21 cellular contexts compared by ENCODE assay signal in the genomic region with DNA sequence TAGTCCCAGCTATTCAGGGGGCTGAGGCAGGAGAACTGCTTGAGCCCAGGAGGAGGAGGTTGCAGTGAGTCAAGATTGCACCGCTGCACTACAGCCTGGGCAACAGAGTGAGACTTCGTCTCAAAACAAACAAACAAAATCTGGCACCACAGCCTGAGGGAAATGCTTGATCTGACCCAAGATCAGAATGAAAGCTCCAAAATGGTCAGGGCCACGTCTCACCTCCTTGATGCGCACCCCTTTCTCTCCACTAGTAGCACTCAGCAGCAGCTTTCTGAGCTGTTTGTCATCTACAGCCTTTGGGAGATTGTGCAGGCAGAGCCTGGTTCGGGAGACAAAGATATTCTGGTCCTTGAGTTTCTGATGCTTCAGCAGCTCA. TPM values are rescaled to one million over a fixed set of nuclear protein-coding genes. Genes with fewer than 3 reads are reported as not detected.
DNase-seq lines count a peak whose midpoint lies in the region; ATAC-seq lines count a peak whose summit lies in the region.
"Had no signal": no experiment of that assay in that cellular context is flagged by ENCODE, and none has a peak within 500 bp of the region (broad histone marks: within the 10 kb centered on the region; RNA-seq: fewer than 3 reads in every experiment).

No MANE protein-coding gene starts in this region.

- peaks cover 5 to 20% (median 10%) of the 10 kb centered on the region in 4 donors for H3K4me1 Mint-ChIP-seq in CD4-positive, CD25-positive, alpha-beta regulatory T cell
- peaks cover 50 to 58% (median 55%) of the 10 kb centered on the region in 3 donors for H3K4me1 Mint-ChIP-seq in CD8-positive, alpha-beta memory T cell
- H3K4me1 Mint-ChIP-seq in activated T-helper 1 cell treated with anti-CD3 and anti-CD28 coated beads, Interleukin-12 subunit alpha, Interleukin-12 subunit beta, Interleukin-2, Interleukin-4 antibody, amounts not matched to agents 30 ng/mL and 10 ng/mL and 1 ng/mL, durations not matched to agents 14 hours and 24 hours and 36 hours (ENCODE audit: low read depth) = peaks cover 27% of the 10 kb centered on the region
- peaks cover 17 to 38% (median 27%) of the 10 kb centered on the region in 7 donors for H3K4me1 Mint-ChIP-seq in naive thymus-derived CD4-positive, alpha-beta T cell

- CTCF ChIA-PET in CD8-positive, alpha-beta memory T cell (lab: Charles Lee) = interaction anchor here (1.3 to 3.7 kb wide), 10 partner anchors 9 to 185 kb away, joined by 3 to 16 read pairs (median 6); a partner anchor contains a TSS
- CTCF ChIA-PET in naive thymus-derived CD4-positive, alpha-beta T cell (lab: Charles Lee) = no interaction called here

- H3K4me2 ChIP-seq in mesendoderm (ENCODE audit: low read length) = no peak overlapping the region
- H3K4me2 ChIP-seq: KMS-11 had no signal

- peaks cover 0 to 1% (median 0%) of the 10 kb centered on the region in 7 donors for H3K9me3 Mint-ChIP-seq in CD4-positive, CD25-positive, alpha-beta regulatory T cell
- no peaks in the 10 kb centered on the region for H3K9me3 Mint-ChIP-seq in CD8-positive, alpha-beta memory T cell
- H3K9me3 Mint-ChIP-seq in activated T-helper 1 cell treated with anti-CD3 and anti-CD28 coated beads, Interleukin-12 subunit alpha, Interleukin-12 subunit beta, Interleukin-2, Interleukin-4 antibody, amounts not matched to agents 30 ng/mL and 10 ng/mL and 1 ng/mL, durations not matched to agents 14 hours and 24 hours and 36 hours = no peaks in the 10 kb centered on the region
- no peaks in the 10 kb centered on the region for H3K9me3 Mint-ChIP-seq in naive thymus-derived CD4-positive, alpha-beta T cell
- H3K9me3 Mint-ChIP-seq: stimulated activated naive B cell treated with anti-CD40 and anti-IgM and Interleukin-4, amounts not matched to agents 10 μg/mL and 1 μg/mL and 100 μg/mL, for 72 hours had no signal

- H4K5ac ChIP-seq in mesendoderm (ENCODE audit: low read length) = no peak overlapping the region

- peaks cover 81% of the 10 kb centered on the region for H3K36me3 ChIP-seq in CD4-positive, CD25-positive, alpha-beta regulatory T cell (ENCODE audit: control insufficient read depth, insufficient read depth, low read length)
- peaks cover 49% of the 10 kb centered on the region for H3K36me3 ChIP-seq in CD8-positive, alpha-beta memory T cell (ENCODE audit: insufficient read depth, low read length)
- H3K36me3 ChIP-seq in naive thymus-derived CD4-positive, alpha-beta T cell (ENCODE audit: control insufficient read depth in 2 of 3, insufficient read depth in 3 of 3, low read length in 3 of 3) = peaks cover 18 to 83% (median 38%) of the 10 kb centered on the region in 3 experiments
- H3K36me3 ChIP-seq in mesendoderm (ENCODE audit: control insufficient read depth, insufficient read depth, low read length) = peaks cover 4% of the 10 kb centered on the region

- H3K56ac ChIP-seq in mesendoderm (ENCODE audit: low read length) = no peak overlapping the region

- POLR2A ChIA-PET in CD8-positive, alpha-beta memory T cell (lab: Charles Lee) = no interaction called here
- POLR2A ChIA-PET in naive thymus-derived CD4-positive, alpha-beta T cell (lab: Charles Lee) = no interaction called here

- no peaks in the 10 kb centered on the region for H3K27me3 ChIP-seq in CD4-positive, CD25-positive, alpha-beta regulatory T cell (ENCODE audit: control insufficient read depth, insufficient read depth, low read length)
- H3K27me3 ChIP-seq in CD8-positive, alpha-beta memory T cell (ENCODE audit: insufficient read depth, low read length, poor library complexity, severe bottlenecking) = no peaks in the 10 kb centered on the region
- H3K27me3 ChIP-seq in naive thymus-derived CD4-positive, alpha-beta T cell (ENCODE audit: control insufficient read depth in 2 of 2, insufficient read depth in 2 of 2, low read length in 2 of 2) = no peaks in the 10 kb centered on the region
- H3K27me3 ChIP-seq in mesendoderm (ENCODE audit: insufficient read depth, low read length, poor library complexity) = no peaks in the 10 kb centered on the region
- H3K27me3 ChIP-seq: breast epithelium, thyroid gland had no signal

- no peaks in the 10 kb centered on the region for H3K27me3 Mint-ChIP-seq in CD4-positive, CD25-positive, alpha-beta regulatory T cell
- H3K27me3 Mint-ChIP-seq in CD8-positive, alpha-beta memory T cell = no peaks in the 10 kb centered on the region
- no peaks in the 10 kb centered on the region for H3K27me3 Mint-ChIP-seq in activated T-helper 1 cell treated with anti-CD3 and anti-CD28 coated beads, Interleukin-12 subunit alpha, Interleukin-12 subunit beta, Interleukin-2, Interleukin-4 antibody, amounts not matched to agents 30 ng/mL and 10 ng/mL and 1 ng/mL, durations not matched to agents 14 hours and 24 hours and 36 hours (ENCODE audit: insufficient read depth)
- H3K27me3 Mint-ChIP-seq in naive thymus-derived CD4-positive, alpha-beta T cell = no peaks in the 10 kb centered on the region
- H3K27me3 Mint-ChIP-seq: stimulated activated naive B cell treated with anti-CD40 and anti-IgM and Interleukin-4, amounts not matched to agents 10 μg/mL and 1 μg/mL and 100 μg/mL, for 72 hours had no signal

- H3K27ac Mint-ChIP-seq in CD4-positive, CD25-positive, alpha-beta regulatory T cell = peak overlapping the region; percentile 43 to 82 (median 76)
- H3K27ac Mint-ChIP-seq in CD8-positive, alpha-beta memory T cell = peak overlapping the region; percentile 74 to 95 (median 82)
- H3K27ac Mint-ChIP-seq in activated T-helper 1 cell treated with anti-CD3 and anti-CD28 coated beads, Interleukin-12 subunit alpha, Interleukin-12 subunit beta, Interleukin-2, Interleukin-4 antibody, amounts not matched to agents 30 ng/mL and 10 ng/mL and 1 ng/mL, durations not matched to agents 14 hours and 24 hours and 36 hours = peak overlapping the region; percentile 7
- H3K27ac Mint-ChIP-seq in naive thymus-derived CD4-positive, alpha-beta T cell = peak overlapping the region in 5 of 9 donors; percentile 2 to 75 (median 56)

- no peak overlapping the region for H2AK5ac ChIP-seq in mesendoderm (ENCODE audit: low read length)

- H3K27ac ChIP-seq in CD4-positive, CD25-positive, alpha-beta regulatory T cell (ENCODE audit: insufficient read depth, low read length, poor library complexity, severe bottlenecking) = no peak overlapping the region
- H3K27ac ChIP-seq in CD8-positive, alpha-beta memory T cell (ENCODE audit: low read depth, low read length) = no peak overlapping the region
- H3K27ac ChIP-seq in naive thymus-derived CD4-positive, alpha-beta T cell (ENCODE audit: low read depth, low read length) = no peak overlapping the region
- H3K27ac ChIP-seq in mesendoderm (ENCODE audit: low read depth, low read length) = no peak overlapping the region
- H3K27ac ChIP-seq: breast epithelium, KMS-11, thyroid gland had no signal

- WGBS in mesendoderm (ENCODE audit: extremely low coverage, insufficient coverage, low lambda C conversion rate) = no CpG with 5 or more reads among the region's 5 CpGs

- H2BK120ac ChIP-seq in mesendoderm (ENCODE audit: low read depth, low read length) = no peak overlapping the region

- H3K79me2 ChIP-seq in mesendoderm (ENCODE audit: control insufficient read depth, insufficient read depth, low read length) = no peaks in the 10 kb centered on the region

- H3K4me1 ChIP-seq in CD4-positive, CD25-positive, alpha-beta regulatory T cell (ENCODE audit: control insufficient read depth, insufficient read depth, low read length, poor library complexity, severe bottlenecking) = no peaks in the 10 kb centered on the region
- H3K4me1 ChIP-seq in CD8-positive, alpha-beta memory T cell (ENCODE audit: insufficient read depth, low read length) = peaks cover 42% of the 10 kb centered on the region
- H3K4me1 ChIP-seq in naive thymus-derived CD4-positive, alpha-beta T cell (ENCODE audit: control insufficient read depth in 2 of 2, insufficient read depth in 2 of 2, low read length in 2 of 2) = peaks cover 5 to 33% of the 10 kb centered on the region in 2 donors
- H3K4me1 ChIP-seq in mesendoderm (ENCODE audit: control insufficient read depth, low read depth, low read length) = no peaks in the 10 kb centered on the region
- H3K4me1 ChIP-seq: breast epithelium, thyroid gland had no signal

- peaks cover 51% of the 10 kb centered on the region for H3K36me3 Mint-ChIP-seq in CD4-positive, CD25-positive, alpha-beta regulatory T cell
- H3K36me3 Mint-ChIP-seq in CD8-positive, alpha-beta memory T cell = peaks cover 22 to 75% (median 44%) of the 10 kb centered on the region in 3 donors
- H3K36me3 Mint-ChIP-seq in activated T-helper 1 cell treated with anti-CD3 and anti-CD28 coated beads, Interleukin-12 subunit alpha, Interleukin-12 subunit beta, Interleukin-2, Interleukin-4 antibody, amounts not matched to agents 30 ng/mL and 10 ng/mL and 1 ng/mL, durations not matched to agents 14 hours and 24 hours and 36 hours (ENCODE audit: low read depth) = peaks cover 57% of the 10 kb centered on the region
- peaks cover 12 to 66% (median 52%) of the 10 kb centered on the region in 5 donors for H3K36me3 Mint-ChIP-seq in naive thymus-derived CD4-positive, alpha-beta T cell

- no peak overlapping the region for H3K9ac ChIP-seq in mesendoderm (ENCODE audit: low read length)
- H3K9ac ChIP-seq: KMS-11 had no signal

- no peak overlapping the region for H3K18ac ChIP-seq in mesendoderm (ENCODE audit: low read length)

- no peak overlapping the region for H3K23ac ChIP-seq in mesendoderm (ENCODE audit: low read length)

- no peaks in the 10 kb centered on the region for H3K79me1 ChIP-seq in mesendoderm (ENCODE audit: low read length)

- H3K9me3 ChIP-seq in CD4-positive, CD25-positive, alpha-beta regulatory T cell (ENCODE audit: control insufficient read depth in 2 of 2, low read length in 2 of 2) = no peaks in the 10 kb centered on the region
- no peaks in the 10 kb centered on the region for H3K9me3 ChIP-seq in CD8-positive, alpha-beta memory T cell (ENCODE audit: low read length)
- no peaks in the 10 kb centered on the region for H3K9me3 ChIP-seq in naive thymus-derived CD4-positive, alpha-beta T cell (ENCODE audit: control insufficient read depth in 2 of 3, low read length in 3 of 3)
- H3K9me3 ChIP-seq: breast epithelium, thyroid gland had no signal

- H2BK15ac ChIP-seq in mesendoderm (replicated peaks; ENCODE audit: low read depth) = no peak overlapping the region

- no peak for ATAC-seq in CD4-positive, CD25-positive, alpha-beta regulatory T cell (ENCODE audit: low read depth in 2 of 2)
- peak; percentile 12 for ATAC-seq in naive thymus-derived CD4-positive, alpha-beta T cell
- ATAC-seq in HG03039 (IDR thresholded peaks at IDR 0.05; ENCODE audit: unreplicated experiment) = no peak
- ATAC-seq: stimulated activated naive B cell treated with anti-CD40 and anti-IgM and Interleukin-4, amounts not matched to agents 10 μg/mL and 1 μg/mL and 100 μg/mL, for 72 hours had no signal

- H4K8ac ChIP-seq in mesendoderm (ENCODE audit: low read depth, low read length) = no peak overlapping the region

- no peak overlapping the region for H3K4ac ChIP-seq in mesendoderm (ENCODE audit: low read depth, low read length)

- H2BK5ac ChIP-seq in mesendoderm (ENCODE audit: low read length) = no peak overlapping the region

- intact Hi-C loops in activated T-helper 1 cell treated with anti-CD3 and anti-CD28 coated beads, Interleukin-12 subunit alpha, Interleukin-12 subunit beta, Interleukin-2, Interleukin-4 antibody, amounts not matched to agents 30 ng/mL and 10 ng/mL and 1 ng/mL, durations not matched to agents 14 hours and 24 hours and 36 hours (cut with micrococcal nuclease) = loop anchor here (10.0 kb wide), 1 partner anchor 616 kb away; no protein-coding TSS in a partner anchor
- intact Hi-C loops in naive thymus-derived CD4-positive, alpha-beta T cell (cut with micrococcal nuclease) = loop anchor here in 1 of 2 donors (10.0 kb wide), 1 partner anchor 616 kb away; no protein-coding TSS in a partner anchor

- DNase-seq in CD4-positive, CD25-positive, alpha-beta regulatory T cell = no peak
- DNase-seq in CD8-positive, alpha-beta memory T cell = no peak
- no peak for DNase-seq in activated T-helper 1 cell treated with anti-CD3 and anti-CD28 coated beads, Interleukin-12 subunit alpha, Interleukin-12 subunit beta, Interleukin-2, Interleukin-4 antibody, amounts not matched to agents 30 ng/mL and 10 ng/mL and 1 ng/mL, durations not matched to agents 14 hours and 24 hours and 36 hours (ENCODE audit: low spot score)
- DNase-seq in naive thymus-derived CD4-positive, alpha-beta T cell = no peak
- DNase-seq in AML-193 (lab: John Stamatoyannopoulos, UW) (no peak), mesendoderm (no peak)
- DNase-seq: dermis blood vessel endothelial cell; head of caudate nucleus; NCI-H1092; NCI-H2029; NCI-H2227 treated with DMSO at 0.1 percent for 48 hours; NCI-H774; Right ventricle myocardium superior; stimulated activated naive B cell treated with anti-CD40 and anti-IgM and Interleukin-4, amounts not matched to agents 10 μg/mL and 1 μg/mL and 100 μg/mL, for 72 hours; thyroid gland had no signal

- H3K4me3 Mint-ChIP-seq in CD4-positive, CD25-positive, alpha-beta regulatory T cell = no peak overlapping the region
- H3K4me3 Mint-ChIP-seq in CD8-positive, alpha-beta memory T cell = peak overlapping the region in 6 of 7 donors; percentile 63 to 86 (median 75)
- no peak overlapping the region for H3K4me3 Mint-ChIP-seq in activated T-helper 1 cell treated with anti-CD3 and anti-CD28 coated beads, Interleukin-12 subunit alpha, Interleukin-12 subunit beta, Interleukin-2, Interleukin-4 antibody, amounts not matched to agents 30 ng/mL and 10 ng/mL and 1 ng/mL, durations not matched to agents 14 hours and 24 hours and 36 hours
- H3K4me3 Mint-ChIP-seq in naive thymus-derived CD4-positive, alpha-beta T cell = peak overlapping the region in 2 of 10 donors; percentile 21 to 53
- H3K4me3 Mint-ChIP-seq: stimulated activated naive B cell treated with anti-CD40 and anti-IgM and Interleukin-4, amounts not matched to agents 10 μg/mL and 1 μg/mL and 100 μg/mL, for 72 hours had no signal

- H3K4me3 ChIP-seq in CD4-positive, CD25-positive, alpha-beta regulatory T cell (ENCODE audit: low read depth, low read length) = no peak overlapping the region
- no peak overlapping the region for H3K4me3 ChIP-seq in CD8-positive, alpha-beta memory T cell (ENCODE audit: low read length)
- H3K4me3 ChIP-seq in naive thymus-derived CD4-positive, alpha-beta T cell (ENCODE audit: low read length) = no peak overlapping the region
- no peak overlapping the region for H3K4me3 ChIP-seq in mesendoderm (ENCODE audit: low read length)
- H3K4me3 ChIP-seq: breast epithelium, skin epidermis, thyroid gland had no signal

RNA-seq across cellular contexts. Expression of a gene that starts 22.7 kb away (rescaled TPM):
- total RNA-seq in CD4-positive, CD25-positive, alpha-beta regulatory T cell = 28.3 TPM
- polyA plus RNA-seq in CD4-positive, CD25-positive, alpha-beta regulatory T cell = 1 to 10 TPM; 2.0 to 8.1 (median 6.6) TPM
- 10 to 100 TPM; 77.7 to 77.8 TPM for total RNA-seq in CD8-positive, alpha-beta memory T cell
- polyA plus RNA-seq in CD8-positive, alpha-beta memory T cell = 10.0 TPM
- total RNA-seq in activated T-helper 1 cell treated with anti-CD3 and anti-CD28 coated beads, Interleukin-12 subunit alpha, Interleukin-12 subunit beta, Interleukin-2, Interleukin-4 antibody, amounts not matched to agents 30 ng/mL and 10 ng/mL and 1 ng/mL, durations not matched to agents 14 hours and 24 hours and 36 hours = 77.0 and 80.1 TPM in 2 replicates
- 10 to 100 TPM; 30.1 to 51.0 (median 43.5) TPM for total RNA-seq in naive thymus-derived CD4-positive, alpha-beta T cell
- polyA plus RNA-seq in naive thymus-derived CD4-positive, alpha-beta T cell = 1 to 10 TPM; 9.0 to 9.4 TPM
- polyA plus RNA-seq in mesendoderm (2013, experiment 1 of 2) = 49.4 TPM
- polyA plus RNA-seq in mesendoderm (2013, experiment 2 of 2) = 48.4 TPM

RNA-seq across cellular contexts. Expression of a gene that starts 40.5 kb away (rescaled TPM):
- 0.42 TPM for total RNA-seq in CD4-positive, CD25-positive, alpha-beta regulatory T cell
- under 1 TPM in 1 of 4 donors, not detected in 3; 0.06 TPM for polyA plus RNA-seq in CD4-positive, CD25-positive, alpha-beta regulatory T cell
- under 1 TPM; 0.22 to 0.35 TPM for total RNA-seq in CD8-positive, alpha-beta memory T cell
- polyA plus RNA-seq in CD8-positive, alpha-beta memory T cell = 0.09 TPM
- 0.10 and 0.21 TPM in 2 replicates for total RNA-seq in activated T-helper 1 cell treated with anti-CD3 and anti-CD28 coated beads, Interleukin-12 subunit alpha, Interleukin-12 subunit beta, Interleukin-2, Interleukin-4 antibody, amounts not matched to agents 30 ng/mL and 10 ng/mL and 1 ng/mL, durations not matched to agents 14 hours and 24 hours and 36 hours
- 1 to 10 TPM in 1 of 5 experiments, under 1 TPM in 3, not detected in 1; 0.49 to 1.1 (median 0.58) TPM for total RNA-seq in naive thymus-derived CD4-positive, alpha-beta T cell
- under 1 TPM in 1 of 2 donors, not detected in 1; 0.27 TPM for polyA plus RNA-seq in naive thymus-derived CD4-positive, alpha-beta T cell
- 0.22 TPM for polyA plus RNA-seq in mesendoderm (2013, experiment 1 of 2)
- polyA plus RNA-seq in mesendoderm (2013, experiment 2 of 2) = 0.22 TPM
- total RNA-seq: dermis blood vessel endothelial cell, endothelial cell of umbilical vein, OCI-LY7 had no signal

Comparison
In these comparisons a context has a peak if more than half of its experiments do, and no peak if none do; other contexts are left out.
1. H3K27ac Mint-ChIP-seq: peak in every context shown above with its lines; median percentile 82 in CD8-positive, alpha-beta memory T cell; 76 in CD4-positive, CD25-positive, alpha-beta regulatory T cell; 56 in naive thymus-derived CD4-positive, alpha-beta T cell; 7 in activated T-helper 1 cell treated with anti-CD3 and anti-CD28 coated beads, Interleukin-12 subunit alpha, Interleukin-12 subunit beta, Interleukin-2, Interleukin-4 antibody, amounts not matched to agents 30 ng/mL and 10 ng/mL and 1 ng/mL, durations not matched to agents 14 hours and 24 hours and 36 hours.
2. H3K4me3 Mint-ChIP-seq: peak in CD8-positive, alpha-beta memory T cell (6 of 7); none in CD4-positive, CD25-positive, alpha-beta regulatory T cell (0 of 4) and activated T-helper 1 cell treated with anti-CD3 and anti-CD28 coated beads, Interleukin-12 subunit alpha, Interleukin-12 subunit beta, Interleukin-2, Interleukin-4 antibody, amounts not matched to agents 30 ng/mL and 10 ng/mL and 1 ng/mL, durations not matched to agents 14 hours and 24 hours and 36 hours (single experiment).